ENCODE assay signal across 27 cellular contexts in the genomic region with DNA sequence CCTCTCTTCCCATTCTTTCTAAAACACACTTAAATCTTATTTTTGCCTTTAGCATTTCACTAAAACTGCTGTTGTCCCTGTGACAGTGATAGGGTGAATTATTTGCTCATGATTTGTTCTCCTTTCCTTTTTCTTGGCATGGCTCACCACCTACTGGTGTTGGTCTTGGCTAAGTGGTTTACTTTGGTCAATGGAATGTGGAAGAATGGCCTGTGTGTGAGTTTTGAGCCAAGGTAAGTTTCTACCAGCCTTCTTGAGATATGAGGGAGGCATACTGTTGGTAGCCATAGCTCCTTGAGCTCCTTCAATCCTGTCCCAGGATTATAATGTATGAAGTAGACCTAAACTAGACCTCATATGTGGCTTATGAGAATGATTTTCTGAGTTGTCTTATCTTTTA.
"Had no signal": no experiment of that assay in that cellular context is flagged by ENCODE, and none has a peak within 500 bp of the region (broad histone marks: within the 10 kb centered on the region; RNA-seq: fewer than 3 reads in every experiment).

No MANE protein-coding gene starts in this region.

- ATAC-seq: activated CD8-positive, alpha-beta T cell treated with anti-CD3 and anti-CD28 coated beads for 36 hours; foreskin keratinocyte; gastrocnemius medialis; WTC11 had no signal

- H3K4me1 Mint-ChIP-seq: activated naive CD4-positive, alpha-beta T cell treated with anti-CD3 and anti-CD28 coated beads, Interleukin-2, amount 50 U/mL, for 24 hours; activated naive CD8-positive, alpha-beta T cell treated with anti-CD3 and anti-CD28 coated beads, Interleukin-2, amount 10 ng/mL, durations not matched to agents 7 days and 5 days; central memory CD8-positive, alpha-beta T cell; endodermal cell; WTC11 had no signal

- DNase-seq: activated CD4-positive, alpha-beta T cell treated with anti-CD3 and anti-CD28 coated beads for 48 hours; activated CD4-positive, alpha-beta T cell treated with anti-CD3 and anti-CD28 coated beads, Interleukin-2, amount 50 U/mL, for 1 hour; activated CD4-positive, alpha-beta T cell treated with anti-CD3 and anti-CD28 coated beads, Interleukin-2, amount 50 U/mL, for 48 hours; activated CD8-positive, alpha-beta memory T cell treated with anti-CD3 and anti-CD28 coated beads for 24 hours; activated CD8-positive, alpha-beta T cell treated with anti-CD3 and anti-CD28 coated beads for 36 hours; activated effector memory CD4-positive, alpha-beta T cell treated with anti-CD3 and anti-CD28 coated beads, Interleukin-2, amount 50 U/mL, for 16 hours; activated naive CD4-positive, alpha-beta T cell treated with anti-CD3 and anti-CD28 coated beads for 36 hours; activated naive CD8-positive, alpha-beta T cell treated with anti-CD3 and anti-CD28 coated beads, Interleukin-2, amount 10 ng/mL, durations not matched to agents 7 days and 5 days; activated T-cell treated with anti-CD3 and anti-CD28 coated beads, Interleukin-2, amount 50 U/mL, for 48 hours; brain microvascular endothelial cell; dorsolateral prefrontal cortex; effector memory CD4-positive, alpha-beta T cell; endodermal cell; erythroblast; foreskin keratinocyte; gastrocnemius medialis; T-helper 2 cell had no signal

- H3K27ac Mint-ChIP-seq: activated CD8-positive, alpha-beta T cell treated with anti-CD3 and anti-CD28 coated beads for 36 hours; activated naive CD4-positive, alpha-beta T cell treated with anti-CD3 and anti-CD28 coated beads for 36 hours; activated naive CD4-positive, alpha-beta T cell treated with anti-CD3 and anti-CD28 coated beads, Interleukin-2, amount 50 U/mL, for 24 hours; activated naive CD8-positive, alpha-beta T cell treated with anti-CD3 and anti-CD28 coated beads, Interleukin-2, amount 10 ng/mL, durations not matched to agents 7 days and 5 days; activated T-helper 1 cell treated with anti-CD3 and anti-CD28 coated beads, Interleukin-12 subunit alpha, Interleukin-12 subunit beta, Interleukin-2, Interleukin-4 antibody, amounts not matched to agents 30 ng/mL and 10 ng/mL and 1 ng/mL, durations not matched to agents 14 hours and 24 hours and 36 hours; activated T-helper 2 cell treated with anti-CD3 and anti-CD28 coated beads, Interferon-gamma antibody, Interleukin-2, Interleukin-4, amounts not matched to agents 10 μg/mL and 5 μg/mL and 100 μg/mL, durations not matched to agents 14 hours and 24 hours and 36 hours; dendritic cell treated with granulocyte-macrophage colony-stimulating factor and Interleukin-4, amounts not matched to agents 40 ng/mL and 50 ng/mL, for 4 days; endodermal cell; WTC11 had no signal

- H3K4me3 Mint-ChIP-seq: activated CD8-positive, alpha-beta T cell treated with anti-CD3 and anti-CD28 coated beads for 36 hours; activated naive CD4-positive, alpha-beta T cell treated with anti-CD3 and anti-CD28 coated beads for 36 hours; activated naive CD4-positive, alpha-beta T cell treated with anti-CD3 and anti-CD28 coated beads, Interleukin-2, amount 50 U/mL, for 24 hours; activated naive CD8-positive, alpha-beta T cell treated with anti-CD3 and anti-CD28 coated beads, Interleukin-2, amount 10 ng/mL, durations not matched to agents 7 days and 5 days; activated T-helper 1 cell treated with anti-CD3 and anti-CD28 coated beads, Interleukin-12 subunit alpha, Interleukin-12 subunit beta, Interleukin-2, Interleukin-4 antibody, amounts not matched to agents 30 ng/mL and 10 ng/mL and 1 ng/mL, durations not matched to agents 14 hours and 24 hours and 36 hours; central memory CD8-positive, alpha-beta T cell; dendritic cell treated with granulocyte-macrophage colony-stimulating factor and Interleukin-4, amounts not matched to agents 40 ng/mL and 50 ng/mL, for 4 days; endodermal cell; WTC11 had no signal

- H3K27me3 ChIP-seq: ascending aorta, brain microvascular endothelial cell, dorsolateral prefrontal cortex, esophagus muscularis mucosa, foreskin keratinocyte, gastrocnemius medialis had no signal

- H3K36me3 Mint-ChIP-seq: activated naive CD4-positive, alpha-beta T cell treated with anti-CD3 and anti-CD28 coated beads, Interleukin-2, amount 50 U/mL, for 24 hours; activated naive CD8-positive, alpha-beta T cell treated with anti-CD3 and anti-CD28 coated beads, Interleukin-2, amount 10 ng/mL, durations not matched to agents 7 days and 5 days had no signal

- H3K4me1 ChIP-seq: ascending aorta, esophagus muscularis mucosa, foreskin keratinocyte, gastrocnemius medialis had no signal

- H3K27me3 Mint-ChIP-seq: activated CD8-positive, alpha-beta T cell treated with anti-CD3 and anti-CD28 coated beads for 36 hours; activated naive CD4-positive, alpha-beta T cell treated with anti-CD3 and anti-CD28 coated beads, Interleukin-2, amount 50 U/mL, for 24 hours; activated naive CD8-positive, alpha-beta T cell treated with anti-CD3 and anti-CD28 coated beads, Interleukin-2, amount 10 ng/mL, durations not matched to agents 7 days and 5 days; central memory CD8-positive, alpha-beta T cell; dendritic cell treated with granulocyte-macrophage colony-stimulating factor and Interleukin-4, amounts not matched to agents 40 ng/mL and 50 ng/mL, for 4 days had no signal

- H3K4me3 ChIP-seq: ascending aorta, coronary artery, dorsolateral prefrontal cortex, esophagus muscularis mucosa, gastrocnemius medialis had no signal

- H3K27ac ChIP-seq: ascending aorta, brain microvascular endothelial cell, coronary artery, dorsolateral prefrontal cortex, esophagus muscularis mucosa, foreskin keratinocyte, gastrocnemius medialis, VCaP had no signal

- H3K36me3 ChIP-seq: ascending aorta, brain microvascular endothelial cell, esophagus muscularis mucosa, gastrocnemius medialis had no signal

- H3K9me3 Mint-ChIP-seq: activated naive CD4-positive, alpha-beta T cell treated with anti-CD3 and anti-CD28 coated beads for 36 hours; dendritic cell treated with granulocyte-macrophage colony-stimulating factor and Interleukin-4, amounts not matched to agents 40 ng/mL and 50 ng/mL, for 4 days had no signal

- H3K9me3 ChIP-seq: ascending aorta, esophagus muscularis mucosa, gastrocnemius medialis had no signal
